ENCODE assay signal across 27 cellular contexts in genomic region chr15:58465070-58465469, GRCh38. TPM values are rescaled to one million over a fixed set of nuclear protein-coding genes. Genes with fewer than 3 reads are reported as not detected.
"Had no signal": no experiment of that assay in that cellular context is flagged by ENCODE, and none has a peak within 500 bp of the region (broad histone marks: within the 10 kb centered on the region; RNA-seq: fewer than 3 reads in every experiment).

No MANE protein-coding gene starts in this region.

- H3K4me3 ChIP-seq: dorsolateral prefrontal cortex, lower lobe of right lung, pancreas, psoas muscle, right atrium auricular region, tibial nerve had no signal

- H3K36me3 ChIP-seq: lower lobe of right lung, pancreas, right atrium auricular region, tibial nerve had no signal

- H3K4me1 ChIP-seq: pancreas, psoas muscle, right atrium auricular region had no signal

- ATAC-seq: activated CD4-positive, CD25-positive, alpha-beta regulatory T cell treated with anti-CD3 and anti-CD28 coated beads, Interleukin-2, amount 50 U/mL, for 24 hours; activated T-cell treated with anti-CD3 and anti-CD28 coated beads, Interleukin-2, amount 50 U/mL, for 4 hours; effector memory CD8-positive, alpha-beta T cell; esophagus mucosa; lower lobe of right lung; pancreas; psoas muscle; stimulated activated naive CD8-positive, alpha-beta T cell treated with anti-CD3 and anti-CD28 coated beads, Interleukin-15, Interleukin-2, amounts not matched to agents 100 U/mL and 50 U/mL, for 24 hours; T-cell had no signal

- H3K4me3 Mint-ChIP-seq: activated naive CD4-positive, alpha-beta T cell treated with anti-CD3 and anti-CD28 coated beads, Interleukin-2, amount 10 ng/mL, durations not matched to agents 7 days and 5 days; activated T-cell treated with anti-CD3 and anti-CD28 coated beads, Interleukin-2, amount 50 U/mL, for 4 hours; central memory CD8-positive, alpha-beta T cell; effector memory CD8-positive, alpha-beta T cell; mesothelial cell of epicardium; nephron progenitor cell; T-cell; T-helper 2 cell treated with Interferon-gamma antibody and Interleukin-4, amounts not matched to agents 5 μg/mL and 100 μg/mL, for 36 hours had no signal

- H3K27me3 Mint-ChIP-seq: activated naive CD4-positive, alpha-beta T cell treated with anti-CD3 and anti-CD28 coated beads, Interleukin-2, amount 10 ng/mL, durations not matched to agents 7 days and 5 days; central memory CD8-positive, alpha-beta T cell; effector memory CD8-positive, alpha-beta T cell; T-cell had no signal

- H3K27ac Mint-ChIP-seq: activated naive CD4-positive, alpha-beta T cell treated with anti-CD3 and anti-CD28 coated beads, Interleukin-2, amount 10 ng/mL, durations not matched to agents 7 days and 5 days; mesothelial cell of epicardium; nephron progenitor cell; T-cell; T-helper 2 cell treated with Interferon-gamma antibody and Interleukin-4, amounts not matched to agents 5 μg/mL and 100 μg/mL, for 36 hours had no signal

- H3K9me3 ChIP-seq: lower lobe of right lung, pancreas, psoas muscle, right atrium auricular region, tibial nerve had no signal

- H3K36me3 Mint-ChIP-seq: mesothelial cell of epicardium, T-cell had no signal

- H3K27ac ChIP-seq: dorsolateral prefrontal cortex, lower lobe of right lung, pancreas, psoas muscle, right atrium auricular region, tibial nerve, VCaP had no signal

- DNase-seq: activated CD4-positive, alpha-beta T cell treated with anti-CD3 and anti-CD28 coated beads, Interleukin-2, amount 50 U/mL, for 1 hour; activated CD8-positive, alpha-beta memory T cell treated with anti-CD3 and anti-CD28 coated beads for 24 hours; activated CD8-positive, alpha-beta memory T cell treated with anti-CD3 and anti-CD28 coated beads, Interleukin-2, amount 50 U/mL, for 4 hours; activated effector memory CD4-positive, alpha-beta T cell treated with Interleukin-2 at 50 U/mL for 16 hours; activated naive CD4-positive, alpha-beta T cell treated with anti-CD3 and anti-CD28 coated beads, Interleukin-2, amount 10 ng/mL, durations not matched to agents 7 days and 5 days; activated T-cell treated with anti-CD3 and anti-CD28 coated beads, Interleukin-2, amount 50 U/mL, for 4 hours; dorsolateral prefrontal cortex; effector memory CD8-positive, alpha-beta T cell; foreskin melanocyte; kidney; lower lobe of right lung; nephron progenitor cell; pancreas; psoas muscle; stimulated activated CD4-positive, alpha-beta T cell treated with anti-CD3 and anti-CD28 coated beads, Interleukin-4, amount 100 ng/mL, for 24 hours; stimulated activated naive CD8-positive, alpha-beta T cell treated with anti-CD3 and anti-CD28 coated beads, Interleukin-15, Interleukin-2, amounts not matched to agents 100 U/mL and 50 U/mL, for 24 hours; T-cell had no signal

- H3K27me3 ChIP-seq: dorsolateral prefrontal cortex, pancreas, right atrium auricular region, tibial nerve had no signal

- H3K9me3 Mint-ChIP-seq: activated naive CD4-positive, alpha-beta T cell treated with anti-CD3 and anti-CD28 coated beads, Interleukin-2, amount 10 ng/mL, durations not matched to agents 7 days and 5 days; activated T-cell treated with anti-CD3 and anti-CD28 coated beads, Interleukin-2, amount 50 U/mL, for 4 hours; central memory CD8-positive, alpha-beta T cell; effector memory CD8-positive, alpha-beta T cell; mesothelial cell of epicardium; nephron progenitor cell; T-cell; T-helper 2 cell treated with Interferon-gamma antibody and Interleukin-4, amounts not matched to agents 5 μg/mL and 100 μg/mL, for 36 hours had no signal

RNA-seq across cellular contexts. Expression of gene LIPC, which starts 33.3 kb away (rescaled TPM):
- total RNA-seq: astrocyte, endothelial cell of umbilical vein, esophagus mucosa, mesothelial cell of epicardium, psoas muscle had no signal
- polyA plus RNA-seq: endothelial cell of umbilical vein had no signal
